Comparison of ENCODE assay signal across 19 cellular contexts in genomic region chr3:128237348-128238099, GRCh38.
DNase-seq lines count a peak whose midpoint lies in the region; TF ChIP-seq lines count a peak whose summit lies in the region.
"Had no signal": no experiment of that assay in that cellular context is flagged by ENCODE, and none has a peak within 500 bp of the region (broad histone marks: within the 10 kb centered on the region; RNA-seq: fewer than 3 reads in every experiment).

No MANE protein-coding gene starts in this region.

- peak overlapping the region; percentile 71 for H3K27ac ChIP-seq in VCaP
- H3K27ac ChIP-seq: esophagus squamous epithelium, gastroesophageal sphincter, neutrophil, SK-N-MC, skin epidermis, testis had no signal

- no peak overlapping the region for H3K4me3 Mint-ChIP-seq in nephron
- H3K4me3 Mint-ChIP-seq: activated naive CD8-positive, alpha-beta T cell treated with anti-CD3 and anti-CD28 coated beads, Interleukin-2, amount 10 ng/mL, durations not matched to agents 7 days and 5 days; stimulated activated effector memory CD8-positive, alpha-beta T cell treated with anti-CD3 and anti-CD28 coated beads, Interleukin-12 subunit alpha, Interleukin-12 subunit beta, amount 100 ng/mL, for 72 hours had no signal

- H3K36me3 Mint-ChIP-seq in nephron (ENCODE audit: low read depth) = no peaks in the 10 kb centered on the region
- H3K36me3 Mint-ChIP-seq: activated naive CD8-positive, alpha-beta T cell treated with anti-CD3 and anti-CD28 coated beads, Interleukin-2, amount 10 ng/mL, durations not matched to agents 7 days and 5 days; stimulated activated effector memory CD8-positive, alpha-beta T cell treated with anti-CD3 and anti-CD28 coated beads, Interleukin-12 subunit alpha, Interleukin-12 subunit beta, amount 100 ng/mL, for 72 hours had no signal

- no peaks in the 10 kb centered on the region for H3K9me3 Mint-ChIP-seq in nephron
- H3K9me3 Mint-ChIP-seq: activated naive CD8-positive, alpha-beta T cell treated with anti-CD3 and anti-CD28 coated beads, Interleukin-2, amount 10 ng/mL, durations not matched to agents 7 days and 5 days; stimulated activated effector memory CD8-positive, alpha-beta T cell treated with anti-CD3 and anti-CD28 coated beads, Interleukin-12 subunit alpha, Interleukin-12 subunit beta, amount 100 ng/mL, for 72 hours had no signal

- H3K4me1 Mint-ChIP-seq in nephron = peaks cover 56% of the 10 kb centered on the region

- TF ChIP-seq CTCF in VCaP (conservative IDR thresholded peaks at IDR 0.05) (no peak), nephron (IDR thresholded peaks at IDR 0.05; ENCODE audit: unreplicated experiment in 3 of 3) (no peak)

- peak overlapping the region; percentile 1 to 87 (median 82) for H3K27ac Mint-ChIP-seq in nephron
- H3K27ac Mint-ChIP-seq: stimulated activated effector memory CD8-positive, alpha-beta T cell treated with anti-CD3 and anti-CD28 coated beads, Interleukin-12 subunit alpha, Interleukin-12 subunit beta, amount 100 ng/mL, for 72 hours had no signal

- no peaks in the 10 kb centered on the region for H3K27me3 Mint-ChIP-seq in nephron (ENCODE audit: low read depth)
- H3K27me3 Mint-ChIP-seq: activated naive CD8-positive, alpha-beta T cell treated with anti-CD3 and anti-CD28 coated beads, Interleukin-2, amount 10 ng/mL, durations not matched to agents 7 days and 5 days had no signal

- peak; percentile 45 for DNase-seq in ELF-1 (ENCODE audit: low read depth, low spot score)
- peak; percentile 37 for DNase-seq in NCI-H2029 treated with DMSO at 0.1 percent for 48 hours (lab: John Stamatoyannopoulos, UW)
- DNase-seq in GOT3 (lab: John Stamatoyannopoulos, UW) = no peak
- no peak for DNase-seq in NCI-H226
- DNase-seq in anterior cingulate cortex (lab: John Stamatoyannopoulos, UW) = no peak
- DNase-seq: activated CD4-positive, alpha-beta T cell treated with anti-CD3 and anti-CD28 coated beads, Interleukin-2, amount 50 U/mL, for 1 hour; activated CD8-positive, alpha-beta memory T cell treated with anti-CD3 and anti-CD28 coated beads, Interleukin-2, amount 50 U/mL, for 48 hours; activated naive CD8-positive, alpha-beta T cell treated with anti-CD3 and anti-CD28 coated beads, Interleukin-2, amount 10 ng/mL, durations not matched to agents 7 days and 5 days; EL; esophagus squamous epithelium; stimulated activated CD4-positive, alpha-beta T cell treated with anti-CD3 and anti-CD28 coated beads, Interleukin-2, amount 100 ng/mL, for 24 hours; testis had no signal

Comparison
In these comparisons a context has a peak if more than half of its experiments do, and no peak if none do; other contexts are left out.
1. DNase-seq: peak in ELF-1 (single experiment) and NCI-H2029 treated with DMSO at 0.1 percent for 48 hours (single experiment); none in GOT3 (single experiment), NCI-H226 (single experiment) and anterior cingulate cortex (0 of 58).